Comparison of ENCODE assay signal across 14 cellular contexts in the genomic region with DNA sequence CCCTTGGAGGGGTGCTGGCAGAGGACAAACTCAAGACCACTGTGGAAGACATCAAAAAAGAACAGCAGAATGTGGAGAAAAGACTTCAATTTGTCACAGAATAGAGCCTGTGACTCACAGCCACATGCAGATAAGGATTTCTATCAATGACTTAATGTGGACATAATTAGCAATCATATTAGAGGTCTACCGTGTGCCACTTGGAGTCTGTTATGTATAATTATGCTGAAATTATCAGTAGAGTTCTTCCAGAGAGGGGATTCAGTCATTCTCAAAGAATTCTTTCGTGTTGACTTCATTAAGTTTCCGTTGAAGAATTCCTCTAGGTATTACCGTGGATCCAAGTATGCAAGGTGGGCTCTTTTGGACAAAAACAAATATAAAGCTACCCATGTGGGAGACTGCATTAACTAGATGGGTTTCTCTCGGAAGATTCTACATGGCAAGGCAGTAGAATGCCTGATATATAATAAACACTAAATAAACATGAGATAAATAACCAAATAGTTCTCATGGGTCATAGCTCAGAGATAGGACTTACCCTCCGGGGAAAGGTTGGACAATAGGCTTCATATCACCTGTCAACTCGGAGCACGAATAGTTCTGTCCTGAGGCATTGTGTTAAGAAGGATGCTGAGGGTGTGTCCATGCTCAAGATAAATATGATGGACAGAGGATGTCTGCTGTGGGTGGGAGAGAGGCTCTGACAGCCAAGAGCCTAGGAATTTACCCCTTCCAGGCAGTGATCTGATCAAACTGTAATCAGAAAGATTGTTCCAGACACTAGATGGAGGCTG.
"Had no signal": no experiment of that assay in that cellular context is flagged by ENCODE, and none has a peak within 500 bp of the region (broad histone marks: within the 10 kb centered on the region; RNA-seq: fewer than 3 reads in every experiment).

No MANE protein-coding gene starts in this region.

- H3K9me3 Mint-ChIP-seq: activated naive CD4-positive, alpha-beta T cell treated with anti-CD3 and anti-CD28 coated beads, Interleukin-2, amount 50 U/mL, for 24 hours; mesothelial cell of epicardium had no signal

- H3K9me3 ChIP-seq: upper lobe of right lung had no signal

- H3K36me3 ChIP-seq: gastroesophageal sphincter, upper lobe of right lung had no signal

- H3K36me3 Mint-ChIP-seq: activated naive CD4-positive, alpha-beta T cell treated with anti-CD3 and anti-CD28 coated beads, Interleukin-2, amount 50 U/mL, for 24 hours; mesothelial cell of epicardium had no signal

- H3K4me1 ChIP-seq: parathyroid adenoma, upper lobe of right lung had no signal

- H3K27ac ChIP-seq: coronary artery, epithelial cell of prostate, gastroesophageal sphincter, parathyroid adenoma, upper lobe of right lung had no signal

- ATAC-seq: activated CD4-positive, CD25-positive, alpha-beta regulatory T cell treated with anti-CD3 and anti-CD28 coated beads, Interleukin-2, amount 50 U/mL, for 24 hours; gastroesophageal sphincter; T-helper 17 cell; upper lobe of right lung had no signal

- H3K4me1 Mint-ChIP-seq: activated naive CD4-positive, alpha-beta T cell treated with anti-CD3 and anti-CD28 coated beads, Interleukin-2, amount 50 U/mL, for 24 hours; T-helper 17 cell had no signal

- H3K27ac Mint-ChIP-seq: activated naive CD4-positive, alpha-beta T cell treated with anti-CD3 and anti-CD28 coated beads, Interleukin-2, amount 50 U/mL, for 24 hours; mesothelial cell of epicardium; T-helper 17 cell had no signal

- H3K27me3 ChIP-seq: gastroesophageal sphincter had no signal

- H3K4me3 Mint-ChIP-seq: activated naive CD4-positive, alpha-beta T cell treated with anti-CD3 and anti-CD28 coated beads, Interleukin-2, amount 50 U/mL, for 24 hours; mesothelial cell of epicardium; T-helper 17 cell had no signal

- DNase-seq: activated CD4-positive, alpha-beta T cell treated with anti-CD3 and anti-CD28 coated beads, Interleukin-2, amount 50 U/mL, for 4 hours; activated T-cell treated with anti-CD3 and anti-CD28 coated beads, Interleukin-2, amount 50 U/mL, for 1 hour; effector memory CD4-positive, alpha-beta T cell; stimulated activated CD4-positive, alpha-beta T cell treated with anti-CD3 and anti-CD28 coated beads, Interleukin-2, amount 100 ng/mL, for 48 hours; stimulated activated naive CD4-positive, alpha-beta T cell treated with Interleukin-2 at 50 U/mL for 16 hours; T-helper 17 cell; upper lobe of right lung had no signal

- H3K4me3 ChIP-seq: coronary artery, gastroesophageal sphincter, upper lobe of right lung had no signal
